31 cellular contexts compared by ENCODE assay signal in the genomic region with DNA sequence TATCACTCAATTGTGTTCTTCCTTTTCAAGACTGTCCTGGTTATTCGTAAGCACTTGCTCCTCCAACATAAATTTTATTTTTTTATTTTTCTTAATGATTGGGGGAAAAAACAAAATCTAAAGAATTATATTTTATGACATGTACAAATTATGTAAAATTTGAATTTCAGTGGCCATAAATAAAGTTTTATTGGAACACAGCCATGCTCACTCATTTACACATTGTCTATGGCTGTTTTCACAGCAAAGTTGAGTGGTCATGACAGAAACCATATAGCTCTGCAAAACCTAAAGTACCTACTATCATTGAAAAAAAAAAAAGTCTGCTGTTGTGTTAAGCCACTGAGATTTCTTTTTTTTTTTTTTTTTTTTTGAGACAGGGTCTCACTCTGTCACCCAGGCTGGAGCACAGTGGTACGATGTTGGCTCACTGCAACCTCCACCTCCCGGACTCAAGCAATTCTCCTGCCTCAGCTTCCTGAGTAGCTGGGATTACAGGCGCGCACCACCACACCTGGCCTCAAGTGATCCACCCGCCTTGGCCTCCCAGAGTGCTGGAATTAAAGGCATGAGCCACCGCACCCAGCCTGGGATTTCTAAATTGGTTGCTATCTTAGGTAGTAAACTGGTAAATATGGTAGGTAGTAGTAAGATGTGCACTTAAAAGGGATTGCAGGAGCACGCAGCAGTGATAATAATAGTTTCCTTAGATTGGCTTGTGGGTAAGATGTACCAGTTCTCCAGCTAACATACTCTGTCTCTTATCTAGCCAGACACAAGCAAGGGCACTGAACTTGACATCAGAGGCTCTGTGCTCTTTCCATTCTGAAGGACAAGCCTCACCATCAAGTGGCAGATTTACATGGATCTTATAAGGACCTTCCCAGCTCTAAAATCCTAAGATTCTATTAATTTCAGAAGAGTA. TPM values are rescaled to one million over a fixed set of nuclear protein-coding genes. Genes with fewer than 3 reads are reported as not detected.
"Had no signal": no experiment of that assay in that cellular context is flagged by ENCODE, and none has a peak within 500 bp of the region (broad histone marks: within the 10 kb centered on the region; RNA-seq: fewer than 3 reads in every experiment).

No MANE protein-coding gene starts in this region.

- H3K4me3 Mint-ChIP-seq: activated CD4-positive, alpha-beta T cell treated with anti-CD3 and anti-CD28 coated beads, Interleukin-2, amount 10 ng/mL, durations not matched to agents 24 days and 14 days; activated CD8-positive, alpha-beta T cell treated with anti-CD3 and anti-CD28 coated beads for 36 hours; activated naive CD8-positive, alpha-beta T cell treated with anti-CD3 and anti-CD28 coated beads for 36 hours; activated T-cell treated with anti-CD3 and anti-CD28 coated beads, Interleukin-2, amount 50 U/mL, for 72 hours; activated T-helper 17 cell treated with anti-CD3 and anti-CD28 coated beads, Interleukin-2, amount 50 U/mL, for 72 hours; central memory CD8-positive, alpha-beta T cell had no signal

- H3K4me1 Mint-ChIP-seq: activated CD4-positive, alpha-beta T cell treated with anti-CD3 and anti-CD28 coated beads, Interleukin-2, amount 10 ng/mL, durations not matched to agents 24 days and 14 days; activated naive CD8-positive, alpha-beta T cell treated with anti-CD3 and anti-CD28 coated beads for 36 hours; activated T-helper 17 cell treated with anti-CD3 and anti-CD28 coated beads, Interleukin-2, amount 50 U/mL, for 72 hours; central memory CD8-positive, alpha-beta T cell had no signal

- H3K27ac Mint-ChIP-seq: activated CD4-positive, alpha-beta T cell treated with anti-CD3 and anti-CD28 coated beads, Interleukin-2, amount 10 ng/mL, durations not matched to agents 24 days and 14 days; activated CD8-positive, alpha-beta T cell treated with anti-CD3 and anti-CD28 coated beads for 36 hours; activated naive CD8-positive, alpha-beta T cell treated with anti-CD3 and anti-CD28 coated beads for 36 hours; activated T-cell treated with anti-CD3 and anti-CD28 coated beads, Interleukin-2, amount 50 U/mL, for 72 hours; activated T-helper 17 cell treated with anti-CD3 and anti-CD28 coated beads, Interleukin-2, amount 50 U/mL, for 72 hours had no signal

- H3K27me3 ChIP-seq: brain microvascular endothelial cell had no signal

- H3K36me3 ChIP-seq: brain microvascular endothelial cell, WERI-Rb-1 had no signal

- H3K27ac ChIP-seq: brain microvascular endothelial cell, RWPE1, WERI-Rb-1 had no signal

- DNase-seq: activated CD4-positive, alpha-beta T cell treated with anti-CD3 and anti-CD28 coated beads, Interleukin-2, amount 10 ng/mL, durations not matched to agents 24 days and 14 days; activated CD4-positive, alpha-beta T cell treated with anti-CD3 and anti-CD28 coated beads, Interleukin-2, amount 50 U/mL, for 4 hours; activated CD8-positive, alpha-beta T cell treated with anti-CD3 and anti-CD28 coated beads for 36 hours; activated effector memory CD4-positive, alpha-beta T cell treated with anti-CD3 and anti-CD28 coated beads, Interleukin-2, amount 50 U/mL, for 16 hours; activated naive CD4-positive, alpha-beta T cell; activated naive CD4-positive, alpha-beta T cell treated with anti-CD3 and anti-CD28 coated beads, Interleukin-2, amount 50 U/mL, for 16 hours; activated naive CD8-positive, alpha-beta T cell treated with anti-CD3 and anti-CD28 coated beads for 36 hours; activated T-cell treated with anti-CD3 and anti-CD28 coated beads, Interleukin-2, amount 50 U/mL, for 1 hour; activated T-cell treated with anti-CD3 and anti-CD28 coated beads, Interleukin-2, amount 50 U/mL, for 72 hours; amniotic stem cell; aorta; brain microvascular endothelial cell; Karpas-422; NCI-H1048; NCI-H1105 treated with DMSO at 0.1 percent for 48 hours; NCI-H1436; NCI-H1930; NCI-H2081 treated with DMSO at 0.1 percent for 48 hours; NCI-H526; NCI-H748 treated with DMSO at 0.1 percent for 48 hours; NK-92 treated with Interleukin-12 subunit alpha and Interleukin-12 subunit beta, amount 100 ng/mL, for 24 hours; PC-3; Right ventricle myocardium superior; T1000; WERI-Rb-1 had no signal

- H3K9me3 Mint-ChIP-seq: activated CD4-positive, alpha-beta T cell treated with anti-CD3 and anti-CD28 coated beads, Interleukin-2, amount 10 ng/mL, durations not matched to agents 24 days and 14 days; activated CD8-positive, alpha-beta T cell treated with anti-CD3 and anti-CD28 coated beads for 36 hours; activated naive CD8-positive, alpha-beta T cell treated with anti-CD3 and anti-CD28 coated beads for 36 hours; activated T-helper 17 cell treated with anti-CD3 and anti-CD28 coated beads, Interleukin-2, amount 50 U/mL, for 72 hours; central memory CD8-positive, alpha-beta T cell had no signal

- H3K27me3 Mint-ChIP-seq: activated CD8-positive, alpha-beta T cell treated with anti-CD3 and anti-CD28 coated beads for 36 hours had no signal

- ATAC-seq: activated CD8-positive, alpha-beta T cell treated with anti-CD3 and anti-CD28 coated beads for 36 hours; activated T-cell treated with anti-CD3 and anti-CD28 coated beads, Interleukin-2, amount 50 U/mL, for 72 hours; activated T-helper 17 cell treated with anti-CD3 and anti-CD28 coated beads, Interleukin-2, amount 50 U/mL, for 72 hours; PC-3 had no signal

RNA-seq across cellular contexts. Expression of a gene that starts 44.4 kb away (rescaled TPM):
- total RNA-seq: activated T-helper 17 cell treated with anti-CD3 and anti-CD28 coated beads, Interleukin-2, amount 50 U/mL, for 72 hours; MCF 10A; Right ventricle myocardium superior; T-helper 1 cell treated with Interleukin-12 subunit alpha and Interleukin-12 subunit beta and Interleukin-4 antibody, amounts not matched to agents 30 ng/mL and 1 ng/mL, for 36 hours; T-helper 2 cell treated with Interferon-gamma antibody and Interleukin-4, amounts not matched to agents 100 ng/mL and 5 ng/mL, for 36 hours had no signal
- polyA plus RNA-seq: aorta had no signal
